28 cellular contexts compared by ENCODE assay signal in the genomic region with DNA sequence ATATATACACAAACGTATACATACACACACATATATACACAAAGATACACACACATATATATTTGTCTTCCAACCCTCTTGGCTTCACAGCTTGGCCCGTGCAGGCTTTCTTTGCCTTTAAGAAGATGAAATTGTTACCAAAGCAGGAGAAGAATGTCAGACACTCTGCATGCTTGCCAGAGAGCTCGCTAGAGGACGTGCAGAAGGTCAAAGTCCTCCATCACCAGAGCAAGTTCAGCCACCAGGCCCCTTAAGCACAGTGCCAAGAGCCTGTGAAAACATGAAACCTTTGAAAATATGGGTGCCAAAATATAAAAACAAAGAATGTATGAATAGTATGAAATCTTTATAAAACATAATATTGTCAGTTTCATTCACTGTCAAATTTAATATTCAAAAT. TPM values are rescaled to one million over a fixed set of nuclear protein-coding genes. Genes with fewer than 3 reads are reported as not detected.
DNase-seq lines count a peak whose midpoint lies in the region; ATAC-seq, FAIRE-seq and TF ChIP-seq lines count a peak whose summit lies in the region.
"Had no signal": no experiment of that assay in that cellular context is flagged by ENCODE, and none has a peak within 500 bp of the region (broad histone marks: within the 10 kb centered on the region; RNA-seq: fewer than 3 reads in every experiment).

No MANE protein-coding gene starts in this region.

- H3K4me3 Mint-ChIP-seq in chondrocyte (ENCODE audit: unreplicated experiment): no peak overlapping the region
- H3K4me3 Mint-ChIP-seq in nephron: peak overlapping the region in 1 of 3 experiments; percentile 7
- no peak overlapping the region for H3K4me3 Mint-ChIP-seq in Calu3 (ENCODE audit: low read depth, unreplicated experiment)
- H3K4me3 Mint-ChIP-seq: activated CD4-positive, alpha-beta T cell treated with anti-CD3 and anti-CD28 coated beads, Interleukin-2, amount 10 ng/mL, durations not matched to agents 24 days and 14 days; CD4-positive, alpha-beta T cell; naive thymus-derived CD4-positive, alpha-beta T cell had no signal

- H3K4me1 Mint-ChIP-seq in chondrocyte (ENCODE audit: low read depth): peaks cover 59% of the 10 kb centered on the region
- peaks cover 60% of the 10 kb centered on the region for H3K4me1 Mint-ChIP-seq in nephron
- no peaks in the 10 kb centered on the region for H3K4me1 Mint-ChIP-seq in Calu3 (ENCODE audit: low read depth, unreplicated experiment)

- WGBS in A549 (ENCODE audit: missing lambda C conversion rate): 27% methylated on average over 4 of the region's 4 CpGs

- CTCF ChIA-PET in A549 (lab: Yijun Ruan, JAX): interaction anchor here (1.0 to 10.3 kb wide), 8 partner anchors 12 to 290 kb away, joined by 3 to 111 read pairs (median 36); a partner anchor contains a TSS
- CTCF ChIA-PET in Calu3 (lab: Charles Lee): no interaction called here

- TF ChIP-seq POLR2A in A549 (IDR thresholded peaks at IDR 0.05; ENCODE audit: low read length): no peak

- peak overlapping the region; percentile 80 for H3K27ac Mint-ChIP-seq in chondrocyte (ENCODE audit: unreplicated experiment)
- H3K27ac Mint-ChIP-seq in nephron: peak overlapping the region; percentile 17 to 79 (median 66)
- no peak overlapping the region for H3K27ac Mint-ChIP-seq in Calu3 (ENCODE audit: unreplicated experiment)
- H3K27ac Mint-ChIP-seq: CD4-positive, alpha-beta T cell had no signal

- no peak overlapping the region for H3K4me3 ChIP-seq in A549
- H3K4me3 ChIP-seq: colonic mucosa, HAP-1, pancreas, skin epidermis had no signal

- no peak for TF ChIP-seq RAD21 in A549 (conservative IDR thresholded peaks at IDR 0.05 in 1 of 2, IDR thresholded peaks at IDR 0.05 in 1 of 2)

- ATAC-seq in A549: no peak
- peak; percentile 52 to 76 for ATAC-seq in left cardiac atrium
- ATAC-seq: naive thymus-derived CD4-positive, alpha-beta T cell; pancreas had no signal

- H3K27me3 Mint-ChIP-seq in chondrocyte (ENCODE audit: low read depth): no peaks in the 10 kb centered on the region
- H3K27me3 Mint-ChIP-seq in nephron (ENCODE audit: low read depth): no peaks in the 10 kb centered on the region
- no peaks in the 10 kb centered on the region for H3K27me3 Mint-ChIP-seq in Calu3 (ENCODE audit: unreplicated experiment)
- H3K27me3 Mint-ChIP-seq: activated CD4-positive, alpha-beta T cell treated with anti-CD3 and anti-CD28 coated beads, Interleukin-2, amount 10 ng/mL, durations not matched to agents 24 days and 14 days; CD4-positive, alpha-beta T cell; naive thymus-derived CD4-positive, alpha-beta T cell had no signal

- H3K4me2 ChIP-seq in A549: peak overlapping the region; percentile 30; the same call in 2 of the 3 replicates

- H3K36me3 Mint-ChIP-seq in chondrocyte (ENCODE audit: low read depth) (no peaks in the 10 kb centered on the region), nephron (ENCODE audit: low read depth) (peaks cover 21% of the 10 kb centered on the region), Calu3 (ENCODE audit: insufficient read depth, unreplicated experiment) (peaks cover 5% of the 10 kb centered on the region)

- no peak overlapping the region for H3K27ac ChIP-seq in A549
- H3K27ac ChIP-seq: colonic mucosa, pancreas, skin epidermis had no signal

- no peak for FAIRE-seq in A549 (lab: Jason Lieb, UNC)
- FAIRE-seq: astrocyte, pancreas, TTC549, urothelium cell line had no signal

- H3K9me3 Mint-ChIP-seq in chondrocyte (ENCODE audit: low read depth): no peaks in the 10 kb centered on the region
- no peaks in the 10 kb centered on the region for H3K9me3 Mint-ChIP-seq in nephron
- no peaks in the 10 kb centered on the region for H3K9me3 Mint-ChIP-seq in Calu3 (ENCODE audit: low read depth, unreplicated experiment)
- H3K9me3 Mint-ChIP-seq: activated CD4-positive, alpha-beta T cell treated with anti-CD3 and anti-CD28 coated beads, Interleukin-2, amount 10 ng/mL, durations not matched to agents 24 days and 14 days; CD4-positive, alpha-beta T cell had no signal

- intact Hi-C loops in left cardiac atrium (cut with DNase I): loop anchor here in 1 of 2 donors (5.0 kb wide), 1 partner anchor 216 kb away; a partner anchor contains a TSS
- intact Hi-C loops in Calu3 (cut with micrococcal nuclease; ENCODE audit: unreplicated experiment): no loop called here

- H3K4me1 ChIP-seq in A549: peaks cover 16% of the 10 kb centered on the region; the same call in 2 of the 3 replicates
- H3K4me1 ChIP-seq: colonic mucosa had no signal

- POLR2A ChIA-PET in A549 (lab: Yijun Ruan, JAX): interaction anchor here (1.7 kb wide), 1 partner anchor 15 kb away, joined by 6 read pairs; a partner anchor contains a TSS

- H3K9me3 ChIP-seq in A549: no peaks in the 10 kb centered on the region
- H3K9me3 ChIP-seq: colonic mucosa, HAP-1, pancreas had no signal

- no peak for TF ChIP-seq CTCF in A549 (IDR thresholded peaks at IDR 0.05)
- no peak for TF ChIP-seq CTCF in chondrocyte (IDR thresholded peaks at IDR 0.05)
- TF ChIP-seq CTCF in nephron (IDR thresholded peaks at IDR 0.05; ENCODE audit: unreplicated experiment in 3 of 3): no peak
- TF ChIP-seq CTCF in Calu3 (IDR thresholded peaks at IDR 0.05; ENCODE audit: unreplicated experiment): no peak

- no TSS peak for BruUV-seq in Calu3 (replicated peaks; lab: Mats Ljungman, UMichigan)

- DNase-seq in A549 (ENCODE audit: low read depth in 1 of 2, low spot score in 1 of 2) (no peak), chondrocyte (ENCODE audit: low spot score) (no peak), left cardiac atrium (no peak), SKM-1 (lab: John Stamatoyannopoulos, UW; ENCODE audit: unreplicated experiment) (no peak), NCI-H748 (lab: John Stamatoyannopoulos, UW; ENCODE audit: unreplicated experiment) (no peak), Calu3 (no peak)
- no peak for DNase-seq in activated CD4-positive, alpha-beta T cell treated with anti-CD3 and anti-CD28 coated beads, Interleukin-2, amount 50 U/mL, for 1 hour
- DNase-seq: activated CD4-positive, alpha-beta T cell treated with anti-CD3 and anti-CD28 coated beads, Interleukin-2, amount 10 ng/mL, durations not matched to agents 24 days and 14 days; activated naive CD4-positive, alpha-beta T cell treated with Interleukin-2 at 50 U/mL for 16 hours; CD4-positive, alpha-beta T cell; colonic mucosa; DMS79 treated with DMSO at 0.1 percent for 48 hours; Kasumi-1; naive thymus-derived CD4-positive, alpha-beta T cell; NCI-H1092 treated with DMSO at 0.1 percent for 48 hours; NCI-H2029 treated with DMSO at 0.1 percent for 48 hours; NCI-H510A; pancreas; stimulated activated CD4-positive, alpha-beta T cell treated with anti-CD3 and anti-CD28 coated beads, Interleukin-4, amount 100 ng/mL, for 1 hour; SW 1271 had no signal

- no peak for TF ChIP-seq EP300 in A549 (IDR thresholded peaks at IDR 0.05)

TF ChIP-seq in A549, 52 proteins besides CTCF, POLR2A, EP300 and RAD21 (continues in another document):
- TF ChIP-seq ZSCAN20 (CRISPR knock-in tag; IDR thresholded peaks at IDR 0.05) (no peak), ZNF302 (CRISPR knock-in tag; IDR thresholded peaks at IDR 0.05) (no peak), NR3C1 (IDR thresholded peaks at IDR 0.05) (no peak), BHLHE40 (IDR thresholded peaks at IDR 0.05; ENCODE audit: low read depth, low read length) (no peak), CHD4 (IDR thresholded peaks at IDR 0.05; ENCODE audit: borderline replicate concordance) (no peak), RNF2 (IDR thresholded peaks at IDR 0.05; ENCODE audit: borderline replicate concordance, low read depth) (no peak), KDM1A (IDR thresholded peaks at IDR 0.05; ENCODE audit: low read depth) (no peak), SREBF2 (IDR thresholded peaks at IDR 0.05) (no peak)
- TF ChIP-seq, protein P1, sequence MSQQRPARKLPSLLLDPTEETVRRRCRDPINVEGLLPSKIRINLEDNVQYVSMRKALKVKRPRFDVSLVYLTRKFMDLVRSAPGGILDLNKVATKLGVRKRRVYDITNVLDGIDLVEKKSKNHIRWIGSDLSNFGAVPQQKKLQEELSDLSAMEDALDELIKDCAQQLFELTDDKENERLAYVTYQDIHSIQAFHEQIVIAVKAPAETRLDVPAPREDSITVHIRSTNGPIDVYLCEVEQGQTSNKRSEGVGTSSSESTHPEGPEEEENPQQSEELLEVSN (IDR thresholded peaks at IDR 0.05; ENCODE audit: borderline replicate concordance, low read depth): no peak

RNA-seq across cellular contexts. Expression of a gene that starts 14.9 kb away (rescaled TPM):
- 68.5 and 69.4 TPM in 2 replicates for polyA plus RNA-seq in A549 (2011; rRNA removed)
- polyA plus RNA-seq in A549 (2012; cell fraction: cytosol; rRNA removed): 117 and 133 TPM in 2 replicates
- 243 and 281 TPM in 2 replicates for polyA plus RNA-seq in A549 (2012; cell fraction: nucleus; rRNA removed)
- polyA plus RNA-seq in A549 (2017; fragmentation: RNase III; extraction: RNeasy Plus Mini Kit Qiagen cat#74134 plus additional on column Dnase treatment): 61.5 to 64.1 TPM (median 62.4 TPM) in 3 replicates
- 98.8 and 118 TPM in 2 replicates for polyA minus RNA-seq in A549 (2011; rRNA and poly(A)+ RNA removed)
- 44.9 to 55.9 TPM (median 47.2 TPM) in 3 replicates for total RNA-seq in chondrocyte
- total RNA-seq in left cardiac atrium: 10 to 100 TPM; 63.2 to 78.4 TPM
- 38.0 and 38.7 TPM in 2 replicates for total RNA-seq in Calu3 (2022)

RNA-seq across cellular contexts. Expression of a gene that starts 22.6 kb away (rescaled TPM):
- polyA plus RNA-seq in A549 (2011; rRNA removed) (0.04 and 0.13 TPM in 2 replicates), A549 (2017; fragmentation: RNase III; extraction: RNeasy Plus Mini Kit Qiagen cat#74134 plus additional on column Dnase treatment) (0.05 to 0.11 TPM (median 0.08 TPM) in 3 replicates)
- polyA plus RNA-seq in A549 (2012; cell fraction: cytosol; rRNA removed): 0.07 and 0.12 TPM in 2 replicates
- 0.17 and 0.18 TPM in 2 replicates for polyA plus RNA-seq in A549 (2012; cell fraction: nucleus; rRNA removed)
- 0.10 and 0.21 TPM in 2 replicates for polyA minus RNA-seq in A549 (2011; rRNA and poly(A)+ RNA removed)
- total RNA-seq in chondrocyte (0.27 to 0.51 TPM (median 0.46 TPM) in 3 replicates), left cardiac atrium (under 1 TPM; 0.29 to 0.31 TPM), Calu3 (2022) (0.29 and 0.47 TPM in 2 replicates)

RNA-seq across cellular contexts. Expression of a gene that starts 40.5 kb away (rescaled TPM):
- 17.0 TPM in 2 replicates for polyA plus RNA-seq in A549 (2011; rRNA removed)
- 17.5 TPM in 2 replicates for polyA plus RNA-seq in A549 (2012; cell fraction: cytosol; rRNA removed)
- polyA plus RNA-seq in A549 (2012; cell fraction: nucleus; rRNA removed): 50.0 and 64.6 TPM in 2 replicates
- 12.2 to 15.8 TPM (median 15.0 TPM) in 3 replicates for polyA plus RNA-seq in A549 (2017; fragmentation: RNase III; extraction: RNeasy Plus Mini Kit Qiagen cat#74134 plus additional on column Dnase treatment)
- 17.8 and 18.3 TPM in 2 replicates for polyA minus RNA-seq in A549 (2011; rRNA and poly(A)+ RNA removed)
- total RNA-seq in chondrocyte: 12.5 to 23.9 TPM (median 15.1 TPM) in 3 replicates
- total RNA-seq in left cardiac atrium: 10 to 100 TPM; 14.3 to 21.1 TPM
- total RNA-seq in Calu3 (2022): 21.7 and 22.2 TPM in 2 replicates

RNA-seq across cellular contexts. Expression of a gene that starts 44.0 kb away (rescaled TPM):
- polyA plus RNA-seq in A549 (2011; rRNA removed) (1.0 and 1.2 TPM in 2 replicates), A549 (2017; fragmentation: RNase III; extraction: RNeasy Plus Mini Kit Qiagen cat#74134 plus additional on column Dnase treatment) (1.7 to 2.2 TPM (median 1.8 TPM) in 3 replicates)
- polyA plus RNA-seq in A549 (2012; cell fraction: cytosol; rRNA removed): 2.1 and 3.0 TPM in 2 replicates
- 7.1 and 12.6 TPM in 2 replicates for polyA plus RNA-seq in A549 (2012; cell fraction: nucleus; rRNA removed)
- 0.70 and 0.88 TPM in 2 replicates for polyA minus RNA-seq in A549 (2011; rRNA and poly(A)+ RNA removed)
- total RNA-seq in chondrocyte (0.10 to 0.27 TPM in 2 of 3 replicates, not detected in the other), left cardiac atrium (under 1 TPM; 0.44 to 0.73 TPM), Calu3 (2022) (0.59 and 2.8 TPM in 2 replicates)
- total RNA-seq: astrocyte, glomerular endothelial cell, lung microvascular endothelial cell had no signal

Comparison
In these comparisons a context has a peak if more than half of its experiments do, and no peak if none do; other contexts are left out.
1. ATAC-seq: peak in left cardiac atrium (2 of 2); none in A549 (0 of 2).